ENCODE assay signal across 17 cellular contexts in genomic region chr22:45754822-45755221, GRCh38.
A peak's percentile ranks its signal among the peaks of the same experiment; 100 is the strongest.
DNase-seq lines count a peak whose midpoint lies in the region; ATAC-seq, FAIRE-seq and TF ChIP-seq lines count a peak whose summit lies in the region.
"Had no signal": no experiment of that assay in that cellular context is flagged by ENCODE, and none has a peak within 500 bp of the region (broad histone marks: within the 10 kb centered on the region; RNA-seq: fewer than 3 reads in every experiment).

No MANE protein-coding gene starts in this region.

- TF ChIP-seq POLR2A in H1 (IDR thresholded peaks at IDR 0.05; ENCODE audit: control extremely low read depth in 1 of 2, low read depth in 2 of 2, low read length in 2 of 2) (no peak), prostate gland (IDR thresholded peaks at IDR 0.05) (no peak)

- no peak overlapping the region for H3K14ac ChIP-seq in H1 (ENCODE audit: insufficient read length)
- no peak overlapping the region for H3K14ac ChIP-seq in neuronal stem cell (ENCODE audit: low read length)

- peaks cover 0 to 22% (median 12%) of the 10 kb centered on the region in 10 experiments; a peak in 14 of 20 replicates for H3K4me1 ChIP-seq in BLaER1 treated with 17β-estradiol and CSF1 and Interleukin-3, amounts not matched to agents 10 nM and 100 nM
- H3K4me1 ChIP-seq in H1 (replicated peaks in 1 of 4; ENCODE audit: control insufficient read depth in 3 of 4, insufficient read depth in 4 of 4, low read length in 3 of 4) (peaks cover 0 to 14% (median 6%) of the 10 kb centered on the region in 4 experiments; a peak in 5 of 7 replicates), neuronal stem cell (ENCODE audit: control insufficient read depth in 2 of 2, insufficient read depth in 1 of 2, low read depth in 1 of 2, low read length in 2 of 2) (peaks cover 0 to 7% of the 10 kb centered on the region in 2 donors), prostate gland (replicated peaks) (no peaks in the 10 kb centered on the region)

- intact Hi-C loops in prostate gland (cut with DNase I): no loop called here

- no peak overlapping the region for H3K23ac ChIP-seq in H1 (ENCODE audit: insufficient read length)
- no peak overlapping the region for H3K23ac ChIP-seq in neuronal stem cell (ENCODE audit: low read depth, low read length, poor library complexity)

- peaks cover 45 to 90% (median 70%) of the 10 kb centered on the region in 11 experiments for H3K36me3 ChIP-seq in BLaER1 treated with 17β-estradiol and CSF1 and Interleukin-3, amounts not matched to agents 10 nM and 100 nM
- H3K36me3 ChIP-seq in MG63 (peaks cover 61% of the 10 kb centered on the region), H1 (ENCODE audit: control insufficient read depth in 2 of 4, insufficient read depth in 4 of 4, low read length in 3 of 4) (peaks cover 0 to under 1% (median 0%) of the 10 kb centered on the region in 4 experiments; a peak in 2 of 8 replicates), neuronal stem cell (replicated peaks in 1 of 2; ENCODE audit: control insufficient read depth in 2 of 2, insufficient read depth in 2 of 2, low read length in 2 of 2) (peaks cover 5 to 53% of the 10 kb centered on the region in 2 donors), prostate gland (no peaks in the 10 kb centered on the region)
- H3K36me3 ChIP-seq: HAP-1 had no signal

- H2AFZ ChIP-seq in H1 (ENCODE audit: low read length) (no peak overlapping the region), neuronal stem cell (ENCODE audit: low read length) (no peak overlapping the region)
- H2AFZ ChIP-seq: PC-9 had no signal

- 86% methylated on average over 3 of the region's 3 CpGs; no CpG with 5 or more reads in 1 of the 2 experiments for WGBS in H1 (ENCODE audit: extremely low coverage in 1 of 2, insufficient coverage in 1 of 2, insufficient read length in 1 of 2, insufficient replicate concordance in 2 of 2, low coverage in 1 of 2, low lambda C conversion rate in 2 of 2, missing lambda C conversion rate in 1 of 2), 2 experiments
- WGBS in neuronal stem cell (ENCODE audit: extremely low coverage in 2 of 2, insufficient read length in 2 of 2, insufficient replicate concordance in 1 of 2), 2 donors: no CpG with 5 or more reads among the region's 3 CpGs
- WGBS in prostate gland: 59% methylated on average over 3 of the region's 3 CpGs

- H3K4me3 ChIP-seq in BLaER1 treated with 17β-estradiol and CSF1 and Interleukin-3, amounts not matched to agents 10 nM and 100 nM: no peak overlapping the region
- H3K4me3 ChIP-seq in MG63: no peak overlapping the region
- no peak overlapping the region for H3K4me3 ChIP-seq in H1 (ENCODE audit: extremely low read depth in 1 of 4, insufficient read depth in 2 of 4, low read depth in 3 of 4, low read length in 4 of 4)
- no peak overlapping the region for H3K4me3 ChIP-seq in neuronal stem cell (ENCODE audit: low read length in 2 of 2)
- H3K4me3 ChIP-seq in prostate gland: no peak overlapping the region
- H3K4me3 ChIP-seq: HAP-1, PC-9 had no signal

- H4K91ac ChIP-seq in H1 (replicated peaks; ENCODE audit: insufficient read length, low read length) (no peak overlapping the region), neuronal stem cell (ENCODE audit: low read depth, low read length, poor library complexity) (no peak overlapping the region)

- H2AK5ac ChIP-seq in H1 (ENCODE audit: low read depth, low read length) (no peak overlapping the region), neuronal stem cell (ENCODE audit: low read depth, low read length) (no peak overlapping the region)

- peak overlapping the region in 8 of 11 experiments; percentile 32 to 59 (median 54); a peak in 15 of 22 replicates for H3K4me2 ChIP-seq in BLaER1 treated with 17β-estradiol and CSF1 and Interleukin-3, amounts not matched to agents 10 nM and 100 nM
- no peak overlapping the region for H3K4me2 ChIP-seq in H1 (ENCODE audit: insufficient read depth in 1 of 2, low read depth in 2 of 2, low read length in 2 of 2)
- no peak overlapping the region for H3K4me2 ChIP-seq in neuronal stem cell (ENCODE audit: insufficient read depth, low read length, poor library complexity, severe bottlenecking)
- H3K4me2 ChIP-seq: PC-9 had no signal

- no peaks in the 10 kb centered on the region for H3K9me3 ChIP-seq in BLaER1 treated with 17β-estradiol and CSF1 and Interleukin-3, amounts not matched to agents 10 nM and 100 nM (replicated peaks in 1 of 11)
- H3K9me3 ChIP-seq in MG63 (no peaks in the 10 kb centered on the region), H1 (ENCODE audit: insufficient read depth in 2 of 2, low read depth in 1 of 2, low read length in 1 of 2) (no peaks in the 10 kb centered on the region), neuronal stem cell (replicated peaks in 1 of 2; ENCODE audit: control insufficient read depth in 2 of 2, insufficient read depth in 1 of 2, low read depth in 1 of 2, low read length in 2 of 2) (peaks cover under 1 to 1% of the 10 kb centered on the region in 2 donors), prostate gland (no peaks in the 10 kb centered on the region)
- H3K9me3 ChIP-seq: HAP-1 had no signal

- no peak overlapping the region for H3K4ac ChIP-seq in H1 (replicated peaks; ENCODE audit: insufficient read length, low read depth, low read length)
- H3K4ac ChIP-seq in neuronal stem cell (ENCODE audit: low read length): no peak overlapping the region

- no peak for ATAC-seq in GM18870 (IDR thresholded peaks at IDR 0.05; ENCODE audit: unreplicated experiment)

- H3K9ac ChIP-seq in BLaER1 treated with 17β-estradiol and CSF1 and Interleukin-3, amounts not matched to agents 10 nM and 100 nM: no peak overlapping the region
- no peak overlapping the region for H3K9ac ChIP-seq in H1 (replicated peaks in 1 of 4; ENCODE audit: extremely low read depth in 1 of 4, low read depth in 3 of 4, low read length in 3 of 4)
- H3K9ac ChIP-seq in neuronal stem cell (ENCODE audit: low read depth, low read length, poor library complexity): no peak overlapping the region

- H4K20me1 ChIP-seq in BLaER1 treated with 17β-estradiol and CSF1 and Interleukin-3, amounts not matched to agents 10 nM and 100 nM: peaks cover 0 to 91% (median 44%) of the 10 kb centered on the region in 11 experiments; a peak in 20 of 22 replicates
- peaks cover 0 to 9% of the 10 kb centered on the region in 2 experiments for H4K20me1 ChIP-seq in H1 (replicated peaks in 1 of 2; ENCODE audit: control insufficient read depth in 1 of 2, insufficient read depth in 2 of 2, low read length in 2 of 2)

- H3K27me3 ChIP-seq in BLaER1 treated with 17β-estradiol and CSF1 and Interleukin-3, amounts not matched to agents 10 nM and 100 nM: no peaks in the 10 kb centered on the region
- no peaks in the 10 kb centered on the region for H3K27me3 ChIP-seq in MG63
- H3K27me3 ChIP-seq in H1 (replicated peaks in 1 of 4; ENCODE audit: control insufficient read depth in 3 of 4, extremely low read depth in 1 of 4, insufficient read depth in 3 of 4, low read length in 3 of 4): no peaks in the 10 kb centered on the region
- H3K27me3 ChIP-seq in neuronal stem cell (ENCODE audit: control insufficient read depth in 3 of 3, insufficient read depth in 3 of 3, low read depth in 1 of 3, low read length in 3 of 3): no peaks in the 10 kb centered on the region
- H3K27me3 ChIP-seq in prostate gland (replicated peaks; ENCODE audit: insufficient read depth): no peaks in the 10 kb centered on the region

- H4K8ac ChIP-seq in H1 (ENCODE audit: extremely low read depth, insufficient read depth, low read length): no peak overlapping the region
- H4K8ac ChIP-seq in neuronal stem cell (ENCODE audit: low read depth, low read length): no peak overlapping the region

- DNase-seq in MG63: peak; percentile 54
- DNase-seq in H1 (ENCODE audit: low read depth in 1 of 2, low spot score in 2 of 2): no peak
- DNase-seq in neuronal stem cell (ENCODE audit: low spot score): no peak
- no peak for DNase-seq in NCI-H1092 (lab: John Stamatoyannopoulos, UW)
- DNase-seq in activated CD8-positive, alpha-beta memory T cell treated with anti-CD3 and anti-CD28 coated beads, Interleukin-2, amount 50 U/mL, for 48 hours: no peak
- DNase-seq in prostate gland (ENCODE audit: low spot score): no peak
- DNase-seq: COR-L47, MV-4-11, NCI-H1417 treated with DMSO at 0.1 percent for 48 hours, NCI-H2171, NCI-H446 treated with DMSO at 0.1 percent for 48 hours, PC-9 had no signal

- no peak overlapping the region for H3K27ac ChIP-seq in BLaER1 treated with 17β-estradiol and CSF1 and Interleukin-3, amounts not matched to agents 10 nM and 100 nM
- H3K27ac ChIP-seq in H1 (ENCODE audit: low read depth, low read length): no peak overlapping the region
- H3K27ac ChIP-seq in neuronal stem cell (replicated peaks; ENCODE audit: low read length): no peak overlapping the region
- no peak overlapping the region for H3K27ac ChIP-seq in prostate gland
- H3K27ac ChIP-seq: HL-60, PC-9 had no signal

- H3K79me1 ChIP-seq in H1 (ENCODE audit: low read depth, low read length) (peaks cover 3% of the 10 kb centered on the region), neuronal stem cell (ENCODE audit: low read depth, low read length) (peaks cover 3% of the 10 kb centered on the region)

- no peaks in the 10 kb centered on the region for H3K79me2 ChIP-seq in H1 (ENCODE audit: control insufficient read depth in 1 of 2, insufficient read depth in 2 of 2, low read length in 2 of 2)

- TF ChIP-seq EP300 in H1 (IDR thresholded peaks at IDR 0.05; ENCODE audit: borderline replicate concordance in 1 of 2, low read depth in 2 of 2, low read length in 2 of 2): no peak

- no peak overlapping the region for H4K5ac ChIP-seq in H1 (ENCODE audit: insufficient read length, low read depth, low read length)

- H2BK15ac ChIP-seq in H1 (ENCODE audit: low read length) (no peak overlapping the region), neuronal stem cell (ENCODE audit: low read length) (no peak overlapping the region)

- H2BK120ac ChIP-seq in H1 (replicated peaks; ENCODE audit: low read depth, low read length) (no peak overlapping the region), neuronal stem cell (ENCODE audit: low read depth, low read length) (no peak overlapping the region)

- FAIRE-seq in H1 (lab: Jason Lieb, UNC): peak; percentile 13
- FAIRE-seq: HTR-8/SVneo had no signal

- TF ChIP-seq CTCF in H1 (IDR thresholded peaks at IDR 0.05; ENCODE audit: control extremely low read depth in 1 of 3, insufficient read depth in 1 of 3, low read depth in 1 of 3, low read length in 3 of 3) (no peak), prostate gland (IDR thresholded peaks at IDR 0.05) (no peak)

- CTCF ChIA-PET in H1 (lab: Charles Lee; ENCODE audit: partially characterized antibody): no interaction called here

- H3K23me2 ChIP-seq in H1 (ENCODE audit: low read depth, low read length): no peaks in the 10 kb centered on the region

- TF ChIP-seq RAD21 in H1 (IDR thresholded peaks at IDR 0.05 in 1 of 2, conservative IDR thresholded peaks at IDR 0.05 in 1 of 2; ENCODE audit: low read depth in 2 of 2, low read length in 2 of 2): no peak

- POLR2A ChIA-PET in H1 (lab: Charles Lee; ENCODE audit: partially characterized antibody): no interaction called here

- H2BK20ac ChIP-seq in H1 (ENCODE audit: low read length): no peak overlapping the region

- H3K18ac ChIP-seq in H1 (ENCODE audit: extremely low read depth, low read length) (no peak overlapping the region), neuronal stem cell (ENCODE audit: low read length) (peak overlapping the region; percentile 88)

- H2BK5ac ChIP-seq in H1 (ENCODE audit: low read depth, low read length) (no peak overlapping the region), neuronal stem cell (ENCODE audit: low read length) (no peak overlapping the region)

- H3K56ac ChIP-seq in H1 (replicated peaks; ENCODE audit: insufficient read length, low read depth, low read length): no peak overlapping the region

- no peak overlapping the region for H2BK12ac ChIP-seq in H1 (ENCODE audit: low read depth, low read length)
- no peak overlapping the region for H2BK12ac ChIP-seq in neuronal stem cell (ENCODE audit: low read length)

Comparison
In these comparisons a context has a peak if more than half of its experiments do, and no peak if none do; other contexts are left out.
1. H3K4me2 ChIP-seq: peak in BLaER1 treated with 17β-estradiol and CSF1 and Interleukin-3, amounts not matched to agents 10 nM and 100 nM (8 of 11); none in H1 (0 of 2) and neuronal stem cell (single experiment).